ENCODE assay signal across 13 cellular contexts in the genomic region with DNA sequence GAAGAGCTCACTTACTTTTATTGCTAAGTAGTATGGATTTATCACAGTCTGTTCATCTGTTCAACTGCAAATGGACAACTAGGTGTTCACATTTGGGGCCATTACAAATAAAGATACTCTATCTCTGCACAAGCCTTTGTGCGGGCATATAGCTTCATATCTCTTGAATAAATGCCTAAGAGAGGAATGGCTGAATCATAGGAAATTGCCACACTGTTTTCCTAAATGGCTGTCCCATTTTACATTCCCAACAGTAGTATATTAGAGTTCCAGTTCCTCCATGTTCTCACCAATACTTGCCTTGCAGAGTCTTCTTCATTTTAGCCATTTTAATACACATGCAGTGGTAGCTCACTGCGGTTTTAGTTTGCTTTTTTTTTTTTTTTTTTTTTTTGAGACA.
"Had no signal": no experiment of that assay in that cellular context is flagged by ENCODE, and none has a peak within 500 bp of the region (broad histone marks: within the 10 kb centered on the region; RNA-seq: fewer than 3 reads in every experiment).

No MANE protein-coding gene starts in this region.

- H2AFZ ChIP-seq: neural progenitor cell, parathyroid adenoma had no signal

- H3K4me2 ChIP-seq: neural progenitor cell had no signal

- ATAC-seq: activated T-cell treated with anti-CD3 and anti-CD28 coated beads, Interleukin-2, amount 50 U/mL, for 72 hours had no signal

- H3K36me3 ChIP-seq: breast epithelium, neural progenitor cell, SJSA1, tibial artery, vagina had no signal

- H3K9me3 ChIP-seq: breast epithelium, SJSA1, tibial artery, vagina had no signal

- H3K4me3 ChIP-seq: breast epithelium, neural progenitor cell, SJSA1, tibial artery, vagina had no signal

- H3K9me3 Mint-ChIP-seq: neural progenitor cell had no signal

- H3K27ac ChIP-seq: breast epithelium, epithelial cell of prostate, neural progenitor cell, parathyroid adenoma, SJSA1, tibial artery, vagina had no signal

- H3K36me3 Mint-ChIP-seq: neural progenitor cell had no signal

- H3K27me3 ChIP-seq: breast epithelium, neural progenitor cell, SJSA1, tibial artery, vagina had no signal

- H3K27ac Mint-ChIP-seq: activated T-cell treated with anti-CD3 and anti-CD28 coated beads, Interleukin-2, amount 50 U/mL, for 72 hours had no signal

- H3K4me3 Mint-ChIP-seq: neural progenitor cell had no signal

- DNase-seq: activated naive CD4-positive, alpha-beta T cell treated with Interleukin-2 at 50 U/mL for 16 hours; activated T-cell treated with anti-CD3 and anti-CD28 coated beads, Interleukin-2, amount 50 U/mL, for 72 hours; anterior cingulate cortex; effector CD4-positive, alpha-beta T cell; retina; stimulated activated CD4-positive, alpha-beta T cell treated with anti-CD3 and anti-CD28 coated beads, Interleukin-4, amount 100 ng/mL, for 4 hours; tibial artery had no signal
